9 cellular contexts compared by ENCODE assay signal in the genomic region with DNA sequence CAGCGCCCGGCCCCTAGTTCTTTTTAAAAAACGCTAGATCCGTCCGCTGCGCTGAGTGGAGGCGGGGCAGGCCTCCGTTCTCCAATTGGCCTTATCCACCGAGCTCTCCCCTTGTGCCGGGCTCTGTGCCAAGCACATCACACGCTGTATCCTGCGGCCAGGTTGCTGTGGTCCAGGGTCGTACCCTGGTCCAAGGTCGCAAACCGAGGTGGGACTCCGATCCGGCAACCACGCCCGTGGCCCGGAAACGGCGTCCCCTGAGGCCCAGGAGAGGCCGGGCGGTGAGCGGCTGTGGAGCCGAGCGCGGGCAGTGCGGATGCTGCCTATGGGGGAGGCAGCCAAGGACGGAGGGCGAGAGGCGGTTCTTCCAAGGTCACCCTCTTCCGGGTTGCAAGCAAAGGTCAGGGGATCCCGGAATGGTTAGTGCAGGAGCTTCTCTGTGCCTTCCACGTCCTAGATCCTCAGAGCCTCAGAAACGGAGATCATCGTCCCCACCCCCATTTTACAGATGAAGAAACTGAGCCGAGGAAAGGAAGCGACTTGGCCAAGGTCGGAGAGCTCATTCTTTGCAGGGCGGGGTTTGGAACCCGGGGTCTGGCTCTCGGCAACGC.
DNase-seq lines count a peak whose midpoint lies in the region; ATAC-seq, FAIRE-seq and TF ChIP-seq lines count a peak whose summit lies in the region.
"Had no signal": no experiment of that assay in that cellular context is flagged by ENCODE, and none has a peak within 500 bp of the region (broad histone marks: within the 10 kb centered on the region; RNA-seq: fewer than 3 reads in every experiment).

No MANE protein-coding gene starts in this region.

- H4K20me1 ChIP-seq in astrocyte (ENCODE audit: insufficient read depth, low read length), result peaks cover 30% of the 10 kb centered on the region

- peak in 1 of 2 donors; percentile 20 for TF ChIP-seq EP300 in tibial nerve (IDR thresholded peaks at IDR 0.05)

- H3K4me1 ChIP-seq in HUES48 (ENCODE audit: control insufficient read depth, insufficient read depth, low read length) (no peaks in the 10 kb centered on the region), astrocyte (ENCODE audit: insufficient read depth, low read length) (peaks cover 14% of the 10 kb centered on the region), tibial nerve (peaks cover 0 to 18% (median 10%) of the 10 kb centered on the region in 4 donors)

- no peak overlapping the region for H3K27ac Mint-ChIP-seq in astrocyte (ENCODE audit: unreplicated experiment)

- peak; percentile 79 for DNase-seq in DMS 273 (lab: John Stamatoyannopoulos, UW; ENCODE audit: unreplicated experiment)
- no peak for DNase-seq in DMS 273 treated with DMSO at 0.1 percent for 48 hours (lab: John Stamatoyannopoulos, UW)
- DNase-seq in astrocyte (ENCODE audit: low read depth), result no peak
- DNase-seq in left lobe of liver (ENCODE audit: low spot score), result no peak
- DNase-seq in tibial nerve (ENCODE audit: low spot score in 2 of 2), result peak; percentile 28 to 32
- DNase-seq in NCI-H774 (lab: John Stamatoyannopoulos, UW), result no peak
- DNase-seq in GF-D8 (lab: John Stamatoyannopoulos, UW), result no peak

- H3K36me3 ChIP-seq in HUES48 (ENCODE audit: control insufficient read depth, insufficient read depth, low read length) (no peaks in the 10 kb centered on the region), astrocyte (ENCODE audit: insufficient read depth, low read length) (no peaks in the 10 kb centered on the region), tibial nerve (no peaks in the 10 kb centered on the region)

- peaks cover 10% of the 10 kb centered on the region for H3K4me1 Mint-ChIP-seq in astrocyte (ENCODE audit: low read depth, unreplicated experiment)

- no peak overlapping the region for H3K4me3 Mint-ChIP-seq in astrocyte (ENCODE audit: unreplicated experiment)

- peak overlapping the region; percentile 82 for H3K4me2 ChIP-seq in astrocyte (ENCODE audit: low read length)

- no peak for TF ChIP-seq POLR2A in tibial nerve (IDR thresholded peaks at IDR 0.05)

- no peak overlapping the region for H2AFZ ChIP-seq in astrocyte (ENCODE audit: low read depth, low read length)

- peaks cover 8% of the 10 kb centered on the region for H3K36me3 Mint-ChIP-seq in astrocyte (ENCODE audit: low read depth, unreplicated experiment)

- 15 to 23% methylated on average over 18 to 35 of the region's 44 CpGs for WGBS in tibial nerve, 2 donors

- no peaks in the 10 kb centered on the region for H3K9me3 Mint-ChIP-seq in astrocyte (ENCODE audit: unreplicated experiment)

- peak; percentile 31 for ATAC-seq in left lobe of liver

- FAIRE-seq in astrocyte (lab: Jason Lieb, UNC), result no peak

- H3K27ac ChIP-seq in HUES48 (ENCODE audit: low read depth, low read length) (no peak overlapping the region), astrocyte (ENCODE audit: low read depth, low read length) (no peak overlapping the region), tibial nerve (no peak overlapping the region)
- H3K27ac ChIP-seq: 22Rv1 had no signal

- H3K4me3 ChIP-seq in HUES48 (ENCODE audit: low read depth, low read length) (peak overlapping the region; percentile 55), astrocyte (ENCODE audit: insufficient read depth, low read depth, low read length) (peak overlapping the region; percentile 37), tibial nerve (peak overlapping the region in 3 of 4 donors; percentile 5 to 48 (median 35))

- H3K9ac ChIP-seq in HUES48 (ENCODE audit: low read depth, low read length), result no peak overlapping the region; the same call in 1 of the 2 replicates
- H3K9ac ChIP-seq in astrocyte (ENCODE audit: low read length), result peak overlapping the region; percentile 31

- no peak for TF ChIP-seq CTCF in astrocyte (IDR thresholded peaks at IDR 0.05; ENCODE audit: insufficient read depth, low read depth, low read length)
- TF ChIP-seq CTCF in tibial nerve (IDR thresholded peaks at IDR 0.05), result no peak

- H3K9me3 ChIP-seq in HUES48 (ENCODE audit: control insufficient read depth, insufficient read depth, low read length) (no peaks in the 10 kb centered on the region), astrocyte (ENCODE audit: insufficient read depth, low read depth, low read length) (no peaks in the 10 kb centered on the region), tibial nerve (no peaks in the 10 kb centered on the region)

- H3K27me3 Mint-ChIP-seq in astrocyte (ENCODE audit: low read depth, unreplicated experiment), result peaks cover 39% of the 10 kb centered on the region

- H3K79me2 ChIP-seq in astrocyte (ENCODE audit: insufficient read depth, low read length), result no peaks in the 10 kb centered on the region

- peaks cover 56% of the 10 kb centered on the region for H3K27me3 ChIP-seq in HUES48 (ENCODE audit: control insufficient read depth, insufficient read depth, low read length)
- peaks cover 8% of the 10 kb centered on the region for H3K27me3 ChIP-seq in astrocyte (ENCODE audit: insufficient read depth, low read length)
- peaks cover 0 to 35% of the 10 kb centered on the region in 2 donors for H3K27me3 ChIP-seq in tibial nerve

Comparison
In these comparisons a context has a peak if more than half of its experiments do, and no peak if none do; other contexts are left out.
1. DNase-seq: peak in DMS 273 (single experiment) and tibial nerve (2 of 2); none in DMS 273 treated with DMSO at 0.1 percent for 48 hours (single experiment), astrocyte (single experiment), left lobe of liver (single experiment), NCI-H774 (single experiment) and GF-D8 (single experiment).
2. Peak in every context shown above with its lines, with median percentiles within 50 percentile points of each other: H3K4me3 ChIP-seq.